ENCODE assay signal across 1 cellular context in the genomic region with DNA sequence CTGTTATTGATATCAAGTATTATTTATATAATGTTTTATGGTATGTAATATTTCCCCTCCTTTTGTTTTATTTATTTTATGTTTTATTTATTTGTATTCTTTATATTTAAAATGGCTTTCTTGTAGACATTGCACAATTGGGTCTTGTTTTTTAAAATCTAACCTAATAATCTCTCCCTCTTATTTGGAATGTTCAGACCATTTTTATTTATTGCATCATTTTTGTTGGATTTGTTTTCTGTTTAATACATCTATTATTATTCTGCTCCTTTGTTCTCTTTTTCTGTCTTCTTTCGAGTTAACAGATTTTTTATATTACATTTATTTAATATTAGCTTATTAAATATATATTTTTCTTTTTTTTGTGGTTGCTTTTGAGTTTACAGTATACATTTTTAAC.
TF ChIP-seq lines count a peak whose summit lies in the region.

No MANE protein-coding gene starts in this region.

TF ChIP-seq in HepG2, 621 proteins besides CTCF, POLR2A, EP300 and RAD21 (continued from another document):
- TF ChIP-seq, protein P1, sequence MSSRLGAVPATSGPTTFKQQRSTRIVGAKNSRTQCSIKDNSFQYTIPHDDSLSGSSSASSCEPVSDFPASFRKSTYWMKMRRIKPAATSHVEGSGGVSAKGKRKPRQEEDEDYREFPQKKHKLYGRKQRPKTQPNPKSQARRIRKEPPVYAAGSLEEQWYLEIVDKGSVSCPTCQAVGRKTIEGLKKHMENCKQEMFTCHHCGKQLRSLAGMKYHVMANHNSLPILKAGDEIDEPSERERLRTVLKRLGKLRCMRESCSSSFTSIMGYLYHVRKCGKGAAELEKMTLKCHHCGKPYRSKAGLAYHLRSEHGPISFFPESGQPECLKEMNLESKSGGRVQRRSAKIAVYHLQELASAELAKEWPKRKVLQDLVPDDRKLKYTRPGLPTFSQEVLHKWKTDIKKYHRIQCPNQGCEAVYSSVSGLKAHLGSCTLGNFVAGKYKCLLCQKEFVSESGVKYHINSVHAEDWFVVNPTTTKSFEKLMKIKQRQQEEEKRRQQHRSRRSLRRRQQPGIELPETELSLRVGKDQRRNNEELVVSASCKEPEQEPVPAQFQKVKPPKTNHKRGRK (CRISPR knock-in tag; IDR thresholded peaks at IDR 0.05): no peak
- peak; percentile 68 for TF ChIP-seq ATF7 (IDR thresholded peaks at IDR 0.05)
- no peak for TF ChIP-seq ATF7 (CRISPR knock-in tag; IDR thresholded peaks at IDR 0.05)
- TF ChIP-seq CEBPB (IDR thresholded peaks at IDR 0.05; ENCODE audit: borderline replicate concordance, low read depth, low read length): peak; percentile 22; the same call in 1 of the 2 replicates
TF ChIP-seq in HepG2: peak in this region for 2.
